Comparison of ENCODE assay signal across 10 cellular contexts in the genomic region with DNA sequence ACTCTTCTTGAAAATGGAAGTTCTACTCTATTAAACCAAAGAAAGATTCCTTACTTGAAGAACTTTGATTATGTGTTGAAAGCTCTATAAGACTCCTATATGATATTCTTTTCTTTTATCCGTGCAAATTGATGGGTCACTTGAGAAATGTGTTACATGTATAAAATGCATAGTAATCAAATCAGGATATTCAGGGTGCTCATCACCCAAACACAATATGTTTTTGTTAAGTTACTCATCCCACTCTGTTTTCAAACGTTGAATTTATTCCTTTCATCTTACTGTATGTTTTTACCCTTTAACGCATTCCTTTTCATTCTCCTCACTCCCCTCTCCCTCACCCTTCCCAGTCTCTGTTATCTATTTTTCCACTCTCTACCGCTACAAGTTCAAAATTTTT.
"Had no signal": no experiment of that assay in that cellular context is flagged by ENCODE, and none has a peak within 500 bp of the region (broad histone marks: within the 10 kb centered on the region; RNA-seq: fewer than 3 reads in every experiment).

No MANE protein-coding gene starts in this region.

- H3K27ac ChIP-seq: GM23248 had no signal

- ATAC-seq: HCT116 had no signal

- H3K9me3 Mint-ChIP-seq: H9 had no signal

- DNase-seq: GM23248, GOT3, H7, H9, HCEC 1CT, HFFc6 had no signal

- H3K9ac ChIP-seq: GM23248 had no signal

- FAIRE-seq: H1, H54 had no signal

- H3K9me3 ChIP-seq: HAP-1 had no signal

- H2AFZ ChIP-seq: GM23248 had no signal

- H3K4me1 ChIP-seq: HAP-1 had no signal

- H3K27ac Mint-ChIP-seq: H9, HFFc6 had no signal

- H3K4me3 Mint-ChIP-seq: H9, HFFc6 had no signal

- H3K36me3 ChIP-seq: HAP-1 had no signal

- H3K4me3 ChIP-seq: GM23248, HAP-1 had no signal
